ENCODE assay signal across 11 cellular contexts in genomic region chr11:13205446-13205845, GRCh38.
DNase-seq lines count a peak whose midpoint lies in the region; ATAC-seq, FAIRE-seq and TF ChIP-seq lines count a peak whose summit lies in the region.
"Had no signal": no experiment of that assay in that cellular context is flagged by ENCODE, and none has a peak within 500 bp of the region (broad histone marks: within the 10 kb centered on the region; RNA-seq: fewer than 3 reads in every experiment).

No MANE protein-coding gene starts in this region.

- no peak overlapping the region for H3K56ac ChIP-seq in H1 (replicated peaks; ENCODE audit: insufficient read length, low read depth, low read length)

- no peak overlapping the region for H3K9ac ChIP-seq in H1 (replicated peaks in 1 of 4; ENCODE audit: extremely low read depth in 1 of 4, low read depth in 3 of 4, low read length in 3 of 4)

- CTCF ChIA-PET in H1 (lab: Charles Lee; ENCODE audit: partially characterized antibody), result interaction anchor here (0.6 to 8.1 kb wide), 15 partner anchors 8 to 243 kb away, joined by 3 to 86 read pairs (median 4); no protein-coding TSS in a partner anchor

- in situ Hi-C loops in GM13976 (cut with MboI; ENCODE audit: low sequenced_read_pairs, unreplicated experiment), result no loop called here

- H3K79me2 ChIP-seq in H1 (ENCODE audit: control insufficient read depth in 1 of 2, insufficient read depth in 2 of 2, low read length in 2 of 2), result no peaks in the 10 kb centered on the region

- H3K27ac ChIP-seq in H1 (ENCODE audit: low read depth, low read length), result no peak overlapping the region

- TF ChIP-seq CTCF in H1 (IDR thresholded peaks at IDR 0.05; ENCODE audit: control extremely low read depth in 1 of 3, insufficient read depth in 1 of 3, low read depth in 1 of 3, low read length in 3 of 3), result no peak
- no peak for TF ChIP-seq CTCF in GM13976 (IDR thresholded peaks at IDR 0.05; ENCODE audit: borderline replicate concordance, control extremely low read depth, extremely low read depth, insufficient read depth, missing control alignments)

- H3K36me3 ChIP-seq in H1 (ENCODE audit: control insufficient read depth in 2 of 4, insufficient read depth in 4 of 4, low read length in 3 of 4), result no peaks in the 10 kb centered on the region

- H2BK12ac ChIP-seq in H1 (ENCODE audit: low read depth, low read length), result peak overlapping the region; percentile 45; the same call in 1 of the 2 replicates

- no peak overlapping the region for H3K18ac ChIP-seq in H1 (ENCODE audit: extremely low read depth, low read length)

- H2BK120ac ChIP-seq in H1 (replicated peaks; ENCODE audit: low read depth, low read length), result no peak overlapping the region

- H3K79me1 ChIP-seq in H1 (ENCODE audit: low read depth, low read length), result no peaks in the 10 kb centered on the region

- H4K20me1 ChIP-seq in H1 (replicated peaks in 1 of 2; ENCODE audit: control insufficient read depth in 1 of 2, insufficient read depth in 2 of 2, low read length in 2 of 2), result no peaks in the 10 kb centered on the region

- H2BK20ac ChIP-seq in H1 (ENCODE audit: low read length), result peak overlapping the region; percentile 23

- H3K4ac ChIP-seq in H1 (replicated peaks; ENCODE audit: insufficient read length, low read depth, low read length), result no peak overlapping the region

- 59% methylated on average over 2 of the region's 2 CpGs; no CpG with 5 or more reads in 1 of the 2 experiments for WGBS in H1 (ENCODE audit: extremely low coverage in 1 of 2, insufficient coverage in 1 of 2, insufficient read length in 1 of 2, insufficient replicate concordance in 2 of 2, low coverage in 1 of 2, low lambda C conversion rate in 2 of 2, missing lambda C conversion rate in 1 of 2), 2 experiments

- H3K23ac ChIP-seq in H1 (ENCODE audit: insufficient read length), result no peak overlapping the region

- DNase-seq in H1 (ENCODE audit: low read depth in 1 of 2, low spot score in 2 of 2) (no peak), T-helper 9 cell (no peak), DMS153 treated with DMSO at 0.1 percent for 48 hours (lab: John Stamatoyannopoulos, UW; ENCODE audit: unreplicated experiment) (no peak), HTR-8/SVneo (ENCODE audit: insufficient read length, low spot score) (no peak), GM13976 (ENCODE audit: low spot score) (no peak)
- DNase-seq: Caco-2, midbrain, NCI-H2171 had no signal

- peaks cover 0 to 1% (median 0%) of the 10 kb centered on the region in 4 experiments; a peak in 1 of 7 replicates for H3K27me3 ChIP-seq in H1 (replicated peaks in 1 of 4; ENCODE audit: control insufficient read depth in 3 of 4, extremely low read depth in 1 of 4, insufficient read depth in 3 of 4, low read length in 3 of 4)

- H4K91ac ChIP-seq in H1 (replicated peaks; ENCODE audit: insufficient read length, low read length), result no peak overlapping the region

- H3K14ac ChIP-seq in H1 (ENCODE audit: insufficient read length), result no peak overlapping the region

- no peak overlapping the region for H4K8ac ChIP-seq in H1 (ENCODE audit: extremely low read depth, insufficient read depth, low read length)

- TF ChIP-seq POLR2A in GM18505 (IDR thresholded peaks at IDR 0.05; ENCODE audit: borderline replicate concordance, extremely low read depth, insufficient read depth, insufficient read length), result no peak
- no peak for TF ChIP-seq POLR2A in H1 (IDR thresholded peaks at IDR 0.05; ENCODE audit: control extremely low read depth in 1 of 2, low read depth in 2 of 2, low read length in 2 of 2)

- H2AK5ac ChIP-seq in H1 (ENCODE audit: low read depth, low read length), result no peak overlapping the region

- no peak overlapping the region for H2BK5ac ChIP-seq in H1 (ENCODE audit: low read depth, low read length)

- TF ChIP-seq EP300 in H1 (IDR thresholded peaks at IDR 0.05; ENCODE audit: borderline replicate concordance in 1 of 2, low read depth in 2 of 2, low read length in 2 of 2), result no peak

- ATAC-seq in GM18505 (IDR thresholded peaks at IDR 0.05; ENCODE audit: unreplicated experiment) (peak; percentile 78), GM21529 (IDR thresholded peaks at IDR 0.05; ENCODE audit: unreplicated experiment) (peak; percentile 74), HG03432 (IDR thresholded peaks at IDR 0.05; ENCODE audit: unreplicated experiment) (peak; percentile 68)

- no peaks in the 10 kb centered on the region for H3K9me3 ChIP-seq in H1 (ENCODE audit: insufficient read depth in 2 of 2, low read depth in 1 of 2, low read length in 1 of 2)
- H3K9me3 ChIP-seq: Caco-2 had no signal

- H3K4me3 ChIP-seq in H1 (ENCODE audit: extremely low read depth in 1 of 4, insufficient read depth in 2 of 4, low read depth in 3 of 4, low read length in 4 of 4), result no peak overlapping the region

- FAIRE-seq in H1 (lab: Jason Lieb, UNC) (no peak), HTR-8/SVneo (lab: Jason Lieb, UNC) (no peak)

- H2BK15ac ChIP-seq in H1 (ENCODE audit: low read length), result no peak overlapping the region

- peak overlapping the region; percentile 55 for H2AFZ ChIP-seq in H1 (ENCODE audit: low read length)

- no peak overlapping the region for H4K5ac ChIP-seq in H1 (ENCODE audit: insufficient read length, low read depth, low read length)

- H3K4me1 ChIP-seq in H1 (replicated peaks in 1 of 4; ENCODE audit: control insufficient read depth in 3 of 4, insufficient read depth in 4 of 4, low read length in 3 of 4), result peaks cover 2 to 10% (median 6%) of the 10 kb centered on the region in 4 experiments; a peak in 6 of 7 replicates

- no peak overlapping the region for H3K4me2 ChIP-seq in H1 (ENCODE audit: insufficient read depth in 1 of 2, low read depth in 2 of 2, low read length in 2 of 2)

- POLR2A ChIA-PET in H1 (lab: Charles Lee; ENCODE audit: partially characterized antibody), result no interaction called here

- no peaks in the 10 kb centered on the region; the same call in 1 of the 2 replicates for H3K23me2 ChIP-seq in H1 (ENCODE audit: low read depth, low read length)

- TF ChIP-seq RAD21 in H1 (IDR thresholded peaks at IDR 0.05 in 1 of 2, conservative IDR thresholded peaks at IDR 0.05 in 1 of 2; ENCODE audit: low read depth in 2 of 2, low read length in 2 of 2), result no peak

TF ChIP-seq in H1, 55 proteins besides CTCF, POLR2A, EP300 and RAD21:
- TF ChIP-seq SIX5 (IDR thresholded peaks at IDR 0.05; ENCODE audit: low read depth, low read length), result no peak
- no peak for TF ChIP-seq RXRA (IDR thresholded peaks at IDR 0.05; ENCODE audit: insufficient read depth, low read depth, low read length)
- TF ChIP-seq ASH2L (IDR thresholded peaks at IDR 0.05; ENCODE audit: low read length), result no peak
- TF ChIP-seq EZH2 (IDR thresholded peaks at IDR 0.05; ENCODE audit: low read depth, low read length, severe bottlenecking), result no peak
- no peak for TF ChIP-seq FOSL1 (IDR thresholded peaks at IDR 0.05; ENCODE audit: insufficient read depth, low read depth, low read length)
- no peak for TF ChIP-seq ATF3 (IDR thresholded peaks at IDR 0.05; ENCODE audit: insufficient read depth, low read depth, low read length)
- no peak for TF ChIP-seq E2F6 (IDR thresholded peaks at IDR 0.05)
- TF ChIP-seq NRF1 (IDR thresholded peaks at IDR 0.05; ENCODE audit: low read depth, low read length), result no peak
- no peak for TF ChIP-seq CTBP2 (IDR thresholded peaks at IDR 0.05; ENCODE audit: borderline replicate concordance, insufficient read depth, insufficient read length, low read length)
- TF ChIP-seq ATF2 (IDR thresholded peaks at IDR 0.05; ENCODE audit: low read length), result no peak
- TF ChIP-seq TAF7 (optimal IDR thresholded peaks at IDR 0.05; ENCODE audit: borderline replicate concordance, low read depth, low read length), result no peak
- no peak for TF ChIP-seq GABPA (IDR thresholded peaks at IDR 0.05; ENCODE audit: borderline replicate concordance, insufficient read depth, low read length)
- no peak for TF ChIP-seq TEAD4 (IDR thresholded peaks at IDR 0.05; ENCODE audit: low read depth, low read length)
- no peak for TF ChIP-seq SP4 (IDR thresholded peaks at IDR 0.05; ENCODE audit: low read length)
- no peak for TF ChIP-seq CHD1 (IDR thresholded peaks at IDR 0.05; ENCODE audit: low read depth, low read length)
- TF ChIP-seq YY1 (IDR thresholded peaks at IDR 0.05; ENCODE audit: low read depth, low read length), result no peak
- TF ChIP-seq NANOG (IDR thresholded peaks at IDR 0.05; ENCODE audit: insufficient read depth, low read depth, low read length, poor library complexity, severe bottlenecking), result no peak
